In genomic region chr4:150423074-150423473, GRCh38 we compare ENCODE assay signal across 31 cellular contexts.
"Had no signal": no experiment of that assay in that cellular context is flagged by ENCODE, and none has a peak within 500 bp of the region (broad histone marks: within the 10 kb centered on the region; RNA-seq: fewer than 3 reads in every experiment).

No MANE protein-coding gene starts in this region.

- H3K36me3 ChIP-seq: ovary, prostate gland, right atrium auricular region, right lobe of liver, transverse colon, upper lobe of right lung, vagina had no signal

- H3K36me3 Mint-ChIP-seq: natural killer cell treated with Interleukin-12 subunit alpha and Interleukin-12 subunit beta and Interleukin-15 and Interleukin-18, amount 100 ng/mL, for 72 hours had no signal

- DNase-seq: naive B cell; naive thymus-derived CD8-positive, alpha-beta T cell; nephron progenitor cell; occipital lobe; ovary; retina; right lobe of liver; sigmoid colon; small intestine; stimulated activated CD4-positive, alpha-beta T cell treated with anti-CD3 and anti-CD28 coated beads, Interleukin-12 subunit alpha, Interleukin-12 subunit beta, amount 100 ng/mL, for 4 hours; stimulated activated CD4-positive, alpha-beta T cell treated with anti-CD3 and anti-CD28 coated beads, Interleukin-1b, Interleukin-23, amount 100 ng/mL, for 48 hours; stimulated activated CD4-positive, alpha-beta T cell treated with anti-CD3 and anti-CD28 coated beads, Interleukin-4, amount 100 ng/mL, for 1 hour; stimulated activated CD4-positive, alpha-beta T cell treated with anti-CD3 and anti-CD28 coated beads, Interleukin-4, amount 100 ng/mL, for 4 hours; stimulated activated CD8-positive, alpha-beta memory T cell treated with anti-CD3 and anti-CD28 coated beads, Interleukin-4, amount 100 ng/mL, for 48 hours; stimulated activated naive CD4-positive, alpha-beta T cell; stimulated activated naive CD8-positive, alpha-beta T cell treated with anti-CD3 and anti-CD28 coated beads, Interleukin-15, amount 100 ng/mL, for 72 hours; stimulated activated naive CD8-positive, alpha-beta T cell treated with anti-CD3 and anti-CD28 coated beads, Interleukin-15, Interleukin-2, amounts not matched to agents 100 U/mL and 50 U/mL, for 24 hours; substantia nigra; testis; transverse colon; upper lobe of right lung had no signal

- ATAC-seq: naive thymus-derived CD8-positive, alpha-beta T cell; stimulated activated memory B cell treated with anti-CD40 and anti-IgM and Interleukin-4, amounts not matched to agents 10 μg/mL and 1 μg/mL and 100 μg/mL, for 72 hours; stimulated activated naive CD8-positive, alpha-beta T cell treated with anti-CD3 and anti-CD28 coated beads, Interleukin-15, amount 100 ng/mL, for 72 hours; stimulated activated naive CD8-positive, alpha-beta T cell treated with anti-CD3 and anti-CD28 coated beads, Interleukin-15, Interleukin-2, amounts not matched to agents 100 U/mL and 50 U/mL, for 24 hours; upper lobe of right lung had no signal

- H3K4me3 ChIP-seq: ovary, prostate gland, right atrium auricular region, right lobe of liver, sigmoid colon, suprapubic skin, testis, tibial artery, transverse colon, upper lobe of right lung, vagina had no signal

- H3K27me3 Mint-ChIP-seq: naive B cell; naive thymus-derived CD8-positive, alpha-beta T cell; natural killer cell treated with Interleukin-12 subunit alpha and Interleukin-12 subunit beta and Interleukin-15 and Interleukin-18, amount 100 ng/mL, for 72 hours; stimulated activated memory B cell treated with anti-CD40 and anti-IgM and Interleukin-4, amounts not matched to agents 10 μg/mL and 1 μg/mL and 100 μg/mL, for 72 hours; stimulated activated naive CD8-positive, alpha-beta T cell treated with anti-CD3 and anti-CD28 coated beads, Interleukin-15, amount 100 ng/mL, for 72 hours; type B pancreatic cell had no signal

- H3K27ac ChIP-seq: ovary, parathyroid adenoma, prostate gland, right atrium auricular region, right lobe of liver, sigmoid colon, suprapubic skin, testis, tibial artery, transverse colon, upper lobe of right lung, vagina had no signal

- H3K27ac Mint-ChIP-seq: natural killer cell treated with Interleukin-12 subunit alpha and Interleukin-12 subunit beta and Interleukin-15 and Interleukin-18, amount 100 ng/mL, for 72 hours; nephron progenitor cell; stimulated activated memory B cell treated with anti-CD40 and anti-IgM and Interleukin-4, amounts not matched to agents 10 μg/mL and 1 μg/mL and 100 μg/mL, for 72 hours; type B pancreatic cell had no signal

- H3K4me3 Mint-ChIP-seq: naive B cell; naive thymus-derived CD8-positive, alpha-beta T cell; natural killer cell treated with Interleukin-12 subunit alpha and Interleukin-12 subunit beta and Interleukin-15 and Interleukin-18, amount 100 ng/mL, for 72 hours; nephron progenitor cell; neural crest cell; stimulated activated memory B cell treated with anti-CD40 and anti-IgM and Interleukin-4, amounts not matched to agents 10 μg/mL and 1 μg/mL and 100 μg/mL, for 72 hours; stimulated activated naive CD8-positive, alpha-beta T cell treated with anti-CD3 and anti-CD28 coated beads, Interleukin-15, amount 100 ng/mL, for 72 hours; type B pancreatic cell had no signal

- H3K4me1 ChIP-seq: parathyroid adenoma, prostate gland, right atrium auricular region, right lobe of liver, suprapubic skin, testis, tibial artery, transverse colon, upper lobe of right lung, vagina had no signal

- H3K27me3 ChIP-seq: ovary, right atrium auricular region, right lobe of liver, sigmoid colon, suprapubic skin, testis, tibial artery, transverse colon, upper lobe of right lung, vagina had no signal

- H3K4me1 Mint-ChIP-seq: naive B cell; nephron progenitor cell; neural crest cell; stimulated activated memory B cell treated with anti-CD40 and anti-IgM and Interleukin-4, amounts not matched to agents 10 μg/mL and 1 μg/mL and 100 μg/mL, for 72 hours; stimulated activated naive CD8-positive, alpha-beta T cell treated with anti-CD3 and anti-CD28 coated beads, Interleukin-15, amount 100 ng/mL, for 72 hours had no signal

- H3K9me3 ChIP-seq: ovary, prostate gland, right atrium auricular region, right lobe of liver, sigmoid colon, suprapubic skin, testis, tibial artery, transverse colon, upper lobe of right lung, vagina had no signal

- H3K9me3 Mint-ChIP-seq: naive B cell; naive thymus-derived CD8-positive, alpha-beta T cell; natural killer cell treated with Interleukin-12 subunit alpha and Interleukin-12 subunit beta and Interleukin-15 and Interleukin-18, amount 100 ng/mL, for 72 hours; nephron progenitor cell; neural crest cell; stimulated activated memory B cell treated with anti-CD40 and anti-IgM and Interleukin-4, amounts not matched to agents 10 μg/mL and 1 μg/mL and 100 μg/mL, for 72 hours; stimulated activated naive CD8-positive, alpha-beta T cell treated with anti-CD3 and anti-CD28 coated beads, Interleukin-15, amount 100 ng/mL, for 72 hours; type B pancreatic cell had no signal
